ENCODE assay signal across 9 cellular contexts in the genomic region with DNA sequence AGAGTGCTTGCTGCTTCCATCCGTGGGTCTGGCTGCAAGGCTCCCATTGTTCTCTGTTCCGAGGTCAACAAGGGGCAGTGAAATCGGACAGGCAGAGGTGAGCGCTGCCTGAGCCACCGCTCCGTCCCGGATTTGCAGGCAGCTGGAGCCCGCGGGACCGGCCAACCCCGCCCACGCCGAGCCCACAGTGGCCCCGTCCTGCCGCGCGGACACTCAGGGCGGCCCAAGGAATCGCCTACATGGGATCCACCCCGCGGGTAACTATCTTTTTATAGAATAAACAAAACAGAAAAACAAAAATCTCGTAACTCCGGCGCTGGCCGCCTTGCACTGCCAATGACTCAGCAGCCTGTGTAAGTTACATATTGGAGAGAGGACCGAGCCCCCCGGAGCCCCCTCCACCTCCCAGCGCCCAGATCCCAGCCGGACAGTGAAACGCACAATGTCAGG. TPM values are rescaled to one million over a fixed set of nuclear protein-coding genes. Genes with fewer than 3 reads are reported as not detected.
A peak's percentile ranks its signal among the peaks of the same experiment; 100 is the strongest.
DNase-seq lines count a peak whose midpoint lies in the region; ATAC-seq and TF ChIP-seq lines count a peak whose summit lies in the region.
"Had no signal": no experiment of that assay in that cellular context is flagged by ENCODE, and none has a peak within 500 bp of the region (broad histone marks: within the 10 kb centered on the region; RNA-seq: fewer than 3 reads in every experiment).

No MANE protein-coding gene starts in this region.

- H2AFZ ChIP-seq in smooth muscle cell (ENCODE audit: low read depth), result no peak overlapping the region

- peaks cover 68% of the 10 kb centered on the region for H3K79me2 ChIP-seq in smooth muscle cell (ENCODE audit: low read depth)

- H3K9me3 ChIP-seq in iPS-15b (ENCODE audit: control insufficient read depth, insufficient read depth, low read length) (no peaks in the 10 kb centered on the region), smooth muscle cell (replicated peaks; ENCODE audit: low read depth) (no peaks in the 10 kb centered on the region)

- peak; percentile 55 for DNase-seq in HK-2 (ENCODE audit: unreplicated experiment)
- peak; percentile 34 for DNase-seq in amniotic epithelial cell (ENCODE audit: low read depth)
- DNase-seq in smooth muscle cell (lab: John Stamatoyannopoulos, UW; ENCODE audit: unreplicated experiment), result no peak
- no peak for DNase-seq in NCI-H226
- DNase-seq in AML-193 (lab: John Stamatoyannopoulos, UW), result no peak
- DNase-seq in NCI-H510A treated with DMSO at 0.1 percent for 48 hours (lab: John Stamatoyannopoulos, UW), result no peak

- peak overlapping the region; percentile 23 for H3K27ac ChIP-seq in smooth muscle cell (ENCODE audit: low read depth)
- H3K27ac ChIP-seq: KMS-11 had no signal

- peak overlapping the region; percentile 97 for H3K4me2 ChIP-seq in smooth muscle cell
- H3K4me2 ChIP-seq: KMS-11 had no signal

- ATAC-seq in HG02610 (IDR thresholded peaks at IDR 0.05; ENCODE audit: unreplicated experiment), result no peak

- H3K4me1 ChIP-seq in iPS-15b (ENCODE audit: control insufficient read depth, insufficient read depth, low read length), result peaks cover 20% of the 10 kb centered on the region
- peaks cover 23% of the 10 kb centered on the region for H3K4me1 ChIP-seq in smooth muscle cell (ENCODE audit: low read depth)

- H3K4me3 ChIP-seq in iPS-15b (ENCODE audit: low read depth, low read length), result peak overlapping the region; percentile 37
- H3K4me3 ChIP-seq in smooth muscle cell, result peak overlapping the region; percentile 67

- WGBS in smooth muscle cell (ENCODE audit: low lambda C conversion rate), result 16% methylated on average over 30 of the region's 30 CpGs

- H3K36me3 ChIP-seq in iPS-15b (ENCODE audit: control insufficient read depth, insufficient read depth, low read length) (no peaks in the 10 kb centered on the region), smooth muscle cell (ENCODE audit: low read depth) (no peaks in the 10 kb centered on the region)

- H4K20me1 ChIP-seq in smooth muscle cell (ENCODE audit: low read depth), result peaks cover 64% of the 10 kb centered on the region

- peaks cover 18% of the 10 kb centered on the region for H3K27me3 ChIP-seq in iPS-15b (ENCODE audit: control insufficient read depth, insufficient read depth, low read length)
- no peaks in the 10 kb centered on the region for H3K27me3 ChIP-seq in smooth muscle cell (ENCODE audit: low read depth)

- peaks cover 14% of the 10 kb centered on the region for H3F3A ChIP-seq in smooth muscle cell (ENCODE audit: low read depth)

- no peak for TF ChIP-seq CTCF in smooth muscle cell (IDR thresholded peaks at IDR 0.05; ENCODE audit: borderline replicate concordance, insufficient read depth, poor library complexity, severe bottlenecking)

- H3K9ac ChIP-seq in iPS-15b (ENCODE audit: low read depth, low read length), result no peak overlapping the region
- H3K9ac ChIP-seq in smooth muscle cell (ENCODE audit: low read depth), result peak overlapping the region; percentile 47
- H3K9ac ChIP-seq: KMS-11 had no signal

RNA-seq across cellular contexts. Expression of a gene that starts 1.9 kb away (rescaled TPM):
- total RNA-seq in smooth muscle cell, result 290 and 292 TPM in 2 replicates
- polyA plus RNA-seq in smooth muscle cell, result 213 and 244 TPM in 2 replicates

Comparison
In these comparisons a context has a peak if more than half of its experiments do, and no peak if none do; other contexts are left out.
1. DNase-seq: peak in HK-2 (single experiment) and amniotic epithelial cell (single experiment); none in smooth muscle cell (single experiment), NCI-H226 (single experiment), AML-193 (0 of 2) and NCI-H510A treated with DMSO at 0.1 percent for 48 hours (single experiment).